ENCODE assay signal across 9 cellular contexts in the genomic region with DNA sequence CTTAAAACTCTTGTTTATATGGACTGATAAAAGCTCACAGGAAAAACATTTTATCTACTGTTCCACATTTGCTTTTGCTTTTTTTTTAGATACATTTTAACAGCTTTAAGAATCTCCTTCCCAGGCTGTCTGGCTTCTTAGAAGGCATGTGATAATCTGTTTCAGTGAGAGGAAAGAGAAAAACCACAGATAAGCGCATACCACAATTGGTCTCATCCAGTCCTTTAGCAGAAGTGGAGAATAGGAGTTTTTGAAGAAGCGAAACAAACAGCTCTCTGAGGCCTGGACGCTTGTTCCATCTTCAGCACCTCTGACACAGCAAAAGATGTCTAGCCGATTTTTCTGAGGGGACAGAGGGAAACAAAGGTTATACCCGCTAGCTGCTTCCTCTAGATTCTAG. TPM values are rescaled to one million over a fixed set of nuclear protein-coding genes. Genes with fewer than 3 reads are reported as not detected.
DNase-seq lines count a peak whose midpoint lies in the region; ATAC-seq and TF ChIP-seq lines count a peak whose summit lies in the region.
"Had no signal": no experiment of that assay in that cellular context is flagged by ENCODE, and none has a peak within 500 bp of the region (broad histone marks: within the 10 kb centered on the region; RNA-seq: fewer than 3 reads in every experiment).

No MANE protein-coding gene starts in this region.

- intact Hi-C loops in activated T-helper 1 cell treated with anti-CD3 and anti-CD28 coated beads, Interleukin-12 subunit alpha, Interleukin-12 subunit beta, Interleukin-2, Interleukin-4 antibody, amounts not matched to agents 30 ng/mL and 10 ng/mL and 1 ng/mL, durations not matched to agents 14 hours and 24 hours and 36 hours (cut with micrococcal nuclease), result loop anchor here (1.0 to 2.0 kb wide), 3 partner anchors 22 to 46 kb away; no protein-coding TSS in a partner anchor

- H3K27me3 Mint-ChIP-seq in activated T-helper 1 cell treated with anti-CD3 and anti-CD28 coated beads, Interleukin-12 subunit alpha, Interleukin-12 subunit beta, Interleukin-2, Interleukin-4 antibody, amounts not matched to agents 30 ng/mL and 10 ng/mL and 1 ng/mL, durations not matched to agents 14 hours and 24 hours and 36 hours (ENCODE audit: insufficient read depth), result no peaks in the 10 kb centered on the region
- H3K27me3 Mint-ChIP-seq in naive thymus-derived CD8-positive, alpha-beta T cell, result no peaks in the 10 kb centered on the region
- H3K27me3 Mint-ChIP-seq in HFFc6 (ENCODE audit: insufficient read depth), result no peaks in the 10 kb centered on the region
- H3K27me3 Mint-ChIP-seq in endothelial cell (ENCODE audit: unreplicated experiment), result no peaks in the 10 kb centered on the region

- POLR2A ChIA-PET in naive thymus-derived CD8-positive, alpha-beta T cell (lab: Charles Lee), result no interaction called here

- TF ChIP-seq CTCF in HFFc6 (IDR thresholded peaks at IDR 0.05), result no peak
- no peak for TF ChIP-seq CTCF in endothelial cell (IDR thresholded peaks at IDR 0.05; ENCODE audit: unreplicated experiment)

- no peaks in the 10 kb centered on the region for H3K9me3 Mint-ChIP-seq in activated T-helper 1 cell treated with anti-CD3 and anti-CD28 coated beads, Interleukin-12 subunit alpha, Interleukin-12 subunit beta, Interleukin-2, Interleukin-4 antibody, amounts not matched to agents 30 ng/mL and 10 ng/mL and 1 ng/mL, durations not matched to agents 14 hours and 24 hours and 36 hours
- no peaks in the 10 kb centered on the region for H3K9me3 Mint-ChIP-seq in naive thymus-derived CD8-positive, alpha-beta T cell
- H3K9me3 Mint-ChIP-seq in HFFc6 (no peaks in the 10 kb centered on the region), endothelial cell (ENCODE audit: unreplicated experiment) (no peaks in the 10 kb centered on the region)

- peak overlapping the region; percentile 43 for H3K4me3 Mint-ChIP-seq in activated T-helper 1 cell treated with anti-CD3 and anti-CD28 coated beads, Interleukin-12 subunit alpha, Interleukin-12 subunit beta, Interleukin-2, Interleukin-4 antibody, amounts not matched to agents 30 ng/mL and 10 ng/mL and 1 ng/mL, durations not matched to agents 14 hours and 24 hours and 36 hours
- H3K4me3 Mint-ChIP-seq in naive thymus-derived CD8-positive, alpha-beta T cell, result peak overlapping the region in 6 of 10 donors; percentile 13 to 49 (median 34)
- H3K4me3 Mint-ChIP-seq in HFFc6 (no peak overlapping the region), endothelial cell (ENCODE audit: unreplicated experiment) (no peak overlapping the region)

- ATAC-seq in GM18907 (IDR thresholded peaks at IDR 0.05; ENCODE audit: unreplicated experiment), result peak; percentile 58
- peak; percentile 70 for ATAC-seq in HG03103 (IDR thresholded peaks at IDR 0.05; ENCODE audit: low read depth, unreplicated experiment)
- peak in 1 of 2 donors; percentile 52 for ATAC-seq in naive thymus-derived CD8-positive, alpha-beta T cell
- no peak for ATAC-seq in GM21367 (IDR thresholded peaks at IDR 0.05; ENCODE audit: unreplicated experiment)
- no peak for ATAC-seq in GM19397 (IDR thresholded peaks at IDR 0.05; ENCODE audit: unreplicated experiment)

- peaks cover 39% of the 10 kb centered on the region for H3K4me1 Mint-ChIP-seq in activated T-helper 1 cell treated with anti-CD3 and anti-CD28 coated beads, Interleukin-12 subunit alpha, Interleukin-12 subunit beta, Interleukin-2, Interleukin-4 antibody, amounts not matched to agents 30 ng/mL and 10 ng/mL and 1 ng/mL, durations not matched to agents 14 hours and 24 hours and 36 hours (ENCODE audit: low read depth)
- H3K4me1 Mint-ChIP-seq in naive thymus-derived CD8-positive, alpha-beta T cell, result peaks cover 11 to 37% (median 24%) of the 10 kb centered on the region in 4 donors
- H3K4me1 Mint-ChIP-seq in HFFc6 (ENCODE audit: low read depth) (peaks cover 7% of the 10 kb centered on the region), endothelial cell (ENCODE audit: unreplicated experiment) (no peaks in the 10 kb centered on the region)

- peak; percentile 26 for DNase-seq in activated T-helper 1 cell treated with anti-CD3 and anti-CD28 coated beads, Interleukin-12 subunit alpha, Interleukin-12 subunit beta, Interleukin-2, Interleukin-4 antibody, amounts not matched to agents 30 ng/mL and 10 ng/mL and 1 ng/mL, durations not matched to agents 14 hours and 24 hours and 36 hours (ENCODE audit: low spot score)
- DNase-seq in naive thymus-derived CD8-positive, alpha-beta T cell, result peak in 1 of 10 donors; percentile 13
- DNase-seq in HFFc6, result no peak
- no peak for DNase-seq in endothelial cell (ENCODE audit: low spot score)
- DNase-seq: heart right ventricle had no signal

- peaks cover 59% of the 10 kb centered on the region for H3K36me3 Mint-ChIP-seq in activated T-helper 1 cell treated with anti-CD3 and anti-CD28 coated beads, Interleukin-12 subunit alpha, Interleukin-12 subunit beta, Interleukin-2, Interleukin-4 antibody, amounts not matched to agents 30 ng/mL and 10 ng/mL and 1 ng/mL, durations not matched to agents 14 hours and 24 hours and 36 hours (ENCODE audit: low read depth)
- peaks cover 0 to 87% (median 26%) of the 10 kb centered on the region in 3 donors for H3K36me3 Mint-ChIP-seq in naive thymus-derived CD8-positive, alpha-beta T cell
- peaks cover 43% of the 10 kb centered on the region for H3K36me3 Mint-ChIP-seq in HFFc6 (ENCODE audit: low read depth)
- H3K36me3 Mint-ChIP-seq in endothelial cell (ENCODE audit: low read depth, unreplicated experiment), result peaks cover 35% of the 10 kb centered on the region

- peak overlapping the region; percentile 71 for H3K27ac Mint-ChIP-seq in activated T-helper 1 cell treated with anti-CD3 and anti-CD28 coated beads, Interleukin-12 subunit alpha, Interleukin-12 subunit beta, Interleukin-2, Interleukin-4 antibody, amounts not matched to agents 30 ng/mL and 10 ng/mL and 1 ng/mL, durations not matched to agents 14 hours and 24 hours and 36 hours
- peak overlapping the region; percentile 22 to 87 (median 64) for H3K27ac Mint-ChIP-seq in naive thymus-derived CD8-positive, alpha-beta T cell
- no peak overlapping the region for H3K27ac Mint-ChIP-seq in HFFc6
- H3K27ac Mint-ChIP-seq in endothelial cell (ENCODE audit: unreplicated experiment), result no peak overlapping the region

RNA-seq across cellular contexts. Expression of gene RMC1, which starts 37.6 kb away (rescaled TPM):
- 56.3 and 56.7 TPM in 2 replicates for total RNA-seq in activated T-helper 1 cell treated with anti-CD3 and anti-CD28 coated beads, Interleukin-12 subunit alpha, Interleukin-12 subunit beta, Interleukin-2, Interleukin-4 antibody, amounts not matched to agents 30 ng/mL and 10 ng/mL and 1 ng/mL, durations not matched to agents 14 hours and 24 hours and 36 hours
- total RNA-seq in naive thymus-derived CD8-positive, alpha-beta T cell, result 10 to 100 TPM; 44.4 to 48.5 TPM
- polyA plus RNA-seq in naive thymus-derived CD8-positive, alpha-beta T cell, result 10 to 100 TPM; 24.6 to 28.3 (median 25.5) TPM
- 10 to 100 TPM; 17.3 to 19.9 (median 19.4) TPM for total RNA-seq in HFFc6 (2021; fragmentation: NEBNext Ultra II Directional; extraction: Animal tissue kit (Norgen Biotek cat#: 25700))
- total RNA-seq in endothelial cell (ENCODE audit: unreplicated experiment), result 11.7 TPM

RNA-seq across cellular contexts. Expression of gene NPC1, which starts 45.4 kb away (rescaled TPM):
- total RNA-seq in activated T-helper 1 cell treated with anti-CD3 and anti-CD28 coated beads, Interleukin-12 subunit alpha, Interleukin-12 subunit beta, Interleukin-2, Interleukin-4 antibody, amounts not matched to agents 30 ng/mL and 10 ng/mL and 1 ng/mL, durations not matched to agents 14 hours and 24 hours and 36 hours, result 30.1 and 30.2 TPM in 2 replicates
- 10 to 100 TPM; 34.9 to 38.8 TPM for total RNA-seq in naive thymus-derived CD8-positive, alpha-beta T cell
- 10 to 100 TPM in 2 of 3 donors, 1 to 10 TPM in 1; 5.0 to 15.5 (median 11.8) TPM for polyA plus RNA-seq in naive thymus-derived CD8-positive, alpha-beta T cell
- total RNA-seq in HFFc6 (2021; fragmentation: NEBNext Ultra II Directional; extraction: Animal tissue kit (Norgen Biotek cat#: 25700)), result 10 to 100 TPM; 25.4 to 46.2 (median 34.3) TPM
- total RNA-seq in endothelial cell (ENCODE audit: unreplicated experiment), result 24.1 TPM

Comparison
In these comparisons a context has a peak if more than half of its experiments do, and no peak if none do; other contexts are left out.
1. ATAC-seq: peak in GM18907 (single experiment) and HG03103 (single experiment); none in GM21367 (single experiment) and GM19397 (single experiment).
2. H3K27ac Mint-ChIP-seq: peak in activated T-helper 1 cell treated with anti-CD3 and anti-CD28 coated beads, Interleukin-12 subunit alpha, Interleukin-12 subunit beta, Interleukin-2, Interleukin-4 antibody, amounts not matched to agents 30 ng/mL and 10 ng/mL and 1 ng/mL, durations not matched to agents 14 hours and 24 hours and 36 hours (single experiment) and naive thymus-derived CD8-positive, alpha-beta T cell (10 of 10); none in HFFc6 (single experiment) and endothelial cell (single experiment).
3. H3K4me3 Mint-ChIP-seq: peak in activated T-helper 1 cell treated with anti-CD3 and anti-CD28 coated beads, Interleukin-12 subunit alpha, Interleukin-12 subunit beta, Interleukin-2, Interleukin-4 antibody, amounts not matched to agents 30 ng/mL and 10 ng/mL and 1 ng/mL, durations not matched to agents 14 hours and 24 hours and 36 hours (single experiment) and naive thymus-derived CD8-positive, alpha-beta T cell (6 of 10); none in HFFc6 (single experiment) and endothelial cell (single experiment).